Comparison of ENCODE assay signal across 28 cellular contexts in the genomic region with DNA sequence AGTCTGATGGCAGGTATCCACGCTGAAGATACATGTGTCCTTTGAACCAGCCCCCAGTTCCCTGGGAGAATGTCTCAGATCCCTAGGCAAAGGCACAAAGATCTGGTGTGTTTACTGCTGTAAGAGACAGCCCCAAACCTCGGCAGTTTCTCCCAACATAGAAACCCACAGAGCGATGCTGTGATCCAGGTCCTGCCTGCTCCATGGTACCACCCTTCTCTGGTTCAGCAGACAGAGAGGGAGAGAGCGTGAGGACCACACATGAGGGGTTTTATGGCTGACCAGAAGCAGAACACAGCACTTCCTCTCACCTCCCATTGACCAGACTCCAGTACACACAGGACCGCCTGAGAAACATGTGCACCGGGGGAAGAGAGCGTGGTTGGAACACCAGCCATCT. TPM values are rescaled to one million over a fixed set of nuclear protein-coding genes. Genes with fewer than 3 reads are reported as not detected.
DNase-seq lines count a peak whose midpoint lies in the region; ATAC-seq and TF ChIP-seq lines count a peak whose summit lies in the region.
"Had no signal": no experiment of that assay in that cellular context is flagged by ENCODE, and none has a peak within 500 bp of the region (broad histone marks: within the 10 kb centered on the region; RNA-seq: fewer than 3 reads in every experiment).

No MANE protein-coding gene starts in this region.

- H3K4me1 ChIP-seq in lower lobe of right lung (no peaks in the 10 kb centered on the region), esophagus muscularis mucosa (peaks cover 0 to 6% (median 4%) of the 10 kb centered on the region in 4 donors)
- H3K4me1 ChIP-seq: A549, Caco-2, HAP-1 had no signal

- DNase-seq in cardiac septum (ENCODE audit: low spot score) (peak; percentile 33), left ventricle myocardium superior (no peak), lower lobe of right lung (peak; percentile 8), sciatic nerve (ENCODE audit: low spot score) (peak; percentile 28), NCI-H2081 treated with DMSO at 0.1 percent for 48 hours (lab: John Stamatoyannopoulos, UW) (no peak), esophagus muscularis mucosa (ENCODE audit: extremely low spot score) (no peak)
- DNase-seq: AML-193; CD4-positive, alpha-beta memory T cell; EL; GDM1; NCI-H1048; NCI-H1417; NCI-H1694; NCI-H2029 treated with DMSO at 0.1 percent for 48 hours; NCI-H2227 treated with DMSO at 0.1 percent for 48 hours; NCI-H526 treated with DMSO at 0.1 percent for 48 hours; SHP77 treated with DMSO at 0.1 percent for 48 hours had no signal

- H3K9me3 ChIP-seq in lower lobe of right lung (no peaks in the 10 kb centered on the region), esophagus muscularis mucosa (no peaks in the 10 kb centered on the region)
- H3K9me3 ChIP-seq: A549; BLaER1 treated with 17β-estradiol and CSF1 and Interleukin-3, amounts not matched to agents 10 nM and 100 nM; Caco-2; HAP-1 had no signal

- H3K27ac ChIP-seq in lower lobe of right lung (no peak overlapping the region), esophagus muscularis mucosa (replicated peaks in 1 of 4) (no peak overlapping the region)
- H3K27ac ChIP-seq: A549; BLaER1 treated with 17β-estradiol and CSF1 and Interleukin-3, amounts not matched to agents 10 nM and 100 nM; RWPE1 had no signal

- no peak for TF ChIP-seq EP300 in esophagus muscularis mucosa (IDR thresholded peaks at IDR 0.05)

- no peaks in the 10 kb centered on the region for H3K36me3 ChIP-seq in lower lobe of right lung
- no peaks in the 10 kb centered on the region for H3K36me3 ChIP-seq in esophagus muscularis mucosa
- H3K36me3 ChIP-seq: BLaER1 treated with 17β-estradiol and CSF1 and Interleukin-3, amounts not matched to agents 10 nM and 100 nM; HAP-1 had no signal

- TF ChIP-seq CTCF in lower lobe of right lung (IDR thresholded peaks at IDR 0.05) (no peak), esophagus muscularis mucosa (IDR thresholded peaks at IDR 0.05) (no peak)

- ATAC-seq in left ventricle myocardium superior = no peak
- no peak for ATAC-seq in lower lobe of right lung
- no peak for ATAC-seq in sciatic nerve
- ATAC-seq in HG03520 (IDR thresholded peaks at IDR 0.05; ENCODE audit: unreplicated experiment) = no peak
- ATAC-seq: A549, GM12878, GM23338, Panc1 had no signal

- no peak for TF ChIP-seq POLR2A in esophagus muscularis mucosa (IDR thresholded peaks at IDR 0.05; ENCODE audit: low read depth)

- peaks cover 29% of the 10 kb centered on the region for H3K27me3 ChIP-seq in lower lobe of right lung (ENCODE audit: low read depth)
- peaks cover 0 to 83% (median 4%) of the 10 kb centered on the region in 4 donors for H3K27me3 ChIP-seq in esophagus muscularis mucosa

- H3K4me3 ChIP-seq in lower lobe of right lung (no peak overlapping the region), esophagus muscularis mucosa (no peak overlapping the region)
- H3K4me3 ChIP-seq: A549; BLaER1 treated with 17β-estradiol and CSF1 and Interleukin-3, amounts not matched to agents 10 nM and 100 nM; GM12878; GM23338; HAP-1 had no signal

- intact Hi-C loops in cardiac septum (cut with DNase I) (no loop called here), left ventricle myocardium superior (cut with micrococcal nuclease) (no loop called here), lower lobe of right lung (cut with DNase I) (no loop called here), sciatic nerve (cut with DNase I) (no loop called here), esophagus muscularis mucosa (cut with DNase I) (no loop called here)

- WGBS in esophagus muscularis mucosa = 79% methylated on average over 6 of the region's 7 CpGs

RNA-seq across cellular contexts. Expression of gene FCN1, which starts 47.0 kb away (rescaled TPM):
- total RNA-seq in cardiac septum (5.3 TPM), left ventricle myocardium superior (5.7 TPM), lower lobe of right lung (84.4 TPM), sciatic nerve (16.1 TPM), esophagus muscularis mucosa (10 to 100 TPM in 1 of 4 donors, 1 to 10 TPM in 3; 1.3 to 26.0 (median 1.8) TPM)
- total RNA-seq: Caco-2, GM23338, HT-29, NCI-H460 had no signal

Comparison
In these comparisons a context has a peak if more than half of its experiments do, and no peak if none do; other contexts are left out.
1. DNase-seq: peak in cardiac septum (single experiment), lower lobe of right lung (single experiment) and sciatic nerve (single experiment); none in left ventricle myocardium superior (single experiment), NCI-H2081 treated with DMSO at 0.1 percent for 48 hours (single experiment) and esophagus muscularis mucosa (single experiment).